ENCODE assay signal across 12 cellular contexts in the genomic region with DNA sequence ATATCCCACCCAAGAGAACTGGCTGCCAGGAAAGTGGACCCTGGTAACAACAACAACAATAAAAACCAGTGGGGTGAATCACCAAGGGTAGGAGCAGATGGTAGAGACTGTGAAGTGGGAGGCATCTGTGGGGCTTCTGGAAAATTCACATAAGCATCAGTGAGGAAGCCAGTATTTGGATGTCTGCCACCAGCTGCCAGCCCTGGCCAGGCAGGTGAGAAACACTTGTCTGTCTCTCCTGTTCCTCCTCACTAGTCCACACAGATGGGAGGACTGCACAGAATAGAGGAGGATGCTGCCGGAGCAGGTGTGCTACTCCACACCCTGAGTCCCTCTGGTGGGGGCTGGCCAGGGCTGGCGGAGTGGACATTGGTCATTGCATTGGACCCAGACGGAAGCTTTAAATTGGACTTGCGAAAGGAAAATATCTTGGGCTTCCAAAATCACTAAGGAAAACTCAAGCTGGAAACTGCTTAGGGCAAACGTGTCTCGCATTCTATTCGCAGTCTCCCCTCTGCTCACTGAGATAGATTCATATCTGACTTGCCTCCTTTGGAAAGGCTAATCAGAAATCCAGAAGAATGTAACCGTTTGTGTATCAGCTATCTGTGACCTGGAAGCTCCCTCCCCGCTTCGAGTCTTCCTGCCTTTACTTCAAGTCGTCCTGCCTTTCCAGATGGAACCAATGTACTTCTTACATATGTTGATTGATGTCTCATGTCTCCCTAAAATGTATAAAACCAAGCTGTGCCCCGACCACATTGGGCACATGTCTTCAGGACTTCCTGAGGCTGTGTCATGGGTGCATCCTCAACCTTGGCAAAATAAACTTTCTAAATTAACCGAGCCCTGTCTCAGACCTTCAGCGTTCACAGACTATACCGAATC.
A peak's percentile ranks its signal among the peaks of the same experiment; 100 is the strongest.
DNase-seq lines count a peak whose midpoint lies in the region; ATAC-seq and TF ChIP-seq lines count a peak whose summit lies in the region.
"Had no signal": no experiment of that assay in that cellular context is flagged by ENCODE, and none has a peak within 500 bp of the region (broad histone marks: within the 10 kb centered on the region; RNA-seq: fewer than 3 reads in every experiment).

No MANE protein-coding gene starts in this region.

- H3K9me2 ChIP-seq in SK-N-SH, result no peaks in the 10 kb centered on the region

- TF ChIP-seq EP300 in ovary (IDR thresholded peaks at IDR 0.05) (no peak), SK-N-SH (IDR thresholded peaks at IDR 0.05; ENCODE audit: borderline replicate concordance in 1 of 2, low read depth in 1 of 2, low read length in 1 of 2) (no peak)

- CTCF ChIA-PET in activated naive CD4-positive, alpha-beta T cell treated with anti-CD3 and anti-CD28 coated beads for 36 hours (lab: Charles Lee), result interaction anchor here (1.3 to 1.9 kb wide), 3 partner anchors 38 to 83 kb away, joined by 3 to 7 read pairs (median 5); no protein-coding TSS in a partner anchor
- CTCF ChIA-PET in activated naive CD4-positive, alpha-beta T cell treated with anti-CD3 and anti-CD28 coated beads, Interleukin-2, amount 10 ng/mL, durations not matched to agents 7 days and 5 days (lab: Charles Lee), result interaction anchor here (1.1 kb wide), 1 partner anchor 37 kb away, joined by 3 read pairs; no protein-coding TSS in a partner anchor
- CTCF ChIA-PET in SK-N-SH (lab: Yijun Ruan, JAX), result no interaction called here

- no peaks in the 10 kb centered on the region for H3F3A ChIP-seq in SK-N-SH (replicated peaks; ENCODE audit: insufficient read depth)

- H3K9me3 ChIP-seq in adipocyte (ENCODE audit: control insufficient read depth, low read length) (peaks cover 7% of the 10 kb centered on the region), ovary (no peaks in the 10 kb centered on the region), SK-N-SH (no peaks in the 10 kb centered on the region)

- peak overlapping the region; percentile 60 for H3K27ac Mint-ChIP-seq in activated naive CD4-positive, alpha-beta T cell treated with anti-CD3 and anti-CD28 coated beads for 36 hours
- no peak overlapping the region for H3K27ac Mint-ChIP-seq in activated naive CD4-positive, alpha-beta T cell treated with anti-CD3 and anti-CD28 coated beads, Interleukin-2, amount 10 ng/mL, durations not matched to agents 7 days and 5 days
- H3K27ac Mint-ChIP-seq in stimulated activated naive B cell treated with anti-CD40 and anti-IgM and Interleukin-4, amounts not matched to agents 10 μg/mL and 1 μg/mL and 100 μg/mL, for 72 hours, result peak overlapping the region; percentile 92
- H3K27ac Mint-ChIP-seq: dendritic cell treated with granulocyte-macrophage colony-stimulating factor and Interleukin-4, amounts not matched to agents 40 ng/mL and 50 ng/mL, for 4 days had no signal

- no peak overlapping the region for H2AFZ ChIP-seq in SK-N-SH (ENCODE audit: low read depth)

- H3K79me2 ChIP-seq in SK-N-SH (ENCODE audit: insufficient read depth), result no peaks in the 10 kb centered on the region

- no peak overlapping the region for H3K9ac ChIP-seq in adipocyte (ENCODE audit: low read length)
- H3K9ac ChIP-seq in SK-N-SH, result no peak overlapping the region

- no peaks in the 10 kb centered on the region for H3K36me3 Mint-ChIP-seq in activated naive CD4-positive, alpha-beta T cell treated with anti-CD3 and anti-CD28 coated beads for 36 hours (ENCODE audit: low read depth)
- no peaks in the 10 kb centered on the region for H3K36me3 Mint-ChIP-seq in activated naive CD4-positive, alpha-beta T cell treated with anti-CD3 and anti-CD28 coated beads, Interleukin-2, amount 10 ng/mL, durations not matched to agents 7 days and 5 days
- no peaks in the 10 kb centered on the region for H3K36me3 Mint-ChIP-seq in stimulated activated naive B cell treated with anti-CD40 and anti-IgM and Interleukin-4, amounts not matched to agents 10 μg/mL and 1 μg/mL and 100 μg/mL, for 72 hours
- H3K36me3 Mint-ChIP-seq: IgD-negative memory B cell had no signal

- H3K4me1 ChIP-seq in adipocyte (ENCODE audit: control insufficient read depth, insufficient read depth, low read length) (peaks cover 15% of the 10 kb centered on the region), ovary (ENCODE audit: insufficient read depth) (no peaks in the 10 kb centered on the region), SK-N-SH (ENCODE audit: control insufficient read depth in 1 of 2, insufficient read depth in 2 of 2, low read depth in 1 of 2, low read length in 1 of 2) (peaks cover 0 to 15% of the 10 kb centered on the region in 2 experiments; a peak in 2 of 4 replicates)

- 60 to 82% (median 64%) methylated on average over 15 of the region's 15 CpGs for WGBS in ovary, 3 donors
- WGBS in SK-N-SH (ENCODE audit: low lambda C conversion rate), result 88% methylated on average over 15 of the region's 15 CpGs

- no peaks in the 10 kb centered on the region for H3K27me3 Mint-ChIP-seq in activated naive CD4-positive, alpha-beta T cell treated with anti-CD3 and anti-CD28 coated beads for 36 hours (ENCODE audit: low read depth)
- H3K27me3 Mint-ChIP-seq in activated naive CD4-positive, alpha-beta T cell treated with anti-CD3 and anti-CD28 coated beads, Interleukin-2, amount 10 ng/mL, durations not matched to agents 7 days and 5 days, result peaks cover 4% of the 10 kb centered on the region
- H3K27me3 Mint-ChIP-seq in stimulated activated naive B cell treated with anti-CD40 and anti-IgM and Interleukin-4, amounts not matched to agents 10 μg/mL and 1 μg/mL and 100 μg/mL, for 72 hours, result peaks cover 0 to 7% of the 10 kb centered on the region in 2 donors
- H3K27me3 Mint-ChIP-seq: dendritic cell treated with granulocyte-macrophage colony-stimulating factor and Interleukin-4, amounts not matched to agents 40 ng/mL and 50 ng/mL, for 4 days had no signal

- POLR2A ChIA-PET in SK-N-SH (lab: Yijun Ruan, JAX), result no interaction called here

- no peaks in the 10 kb centered on the region for H4K20me1 ChIP-seq in SK-N-SH (ENCODE audit: insufficient read depth)

- peak overlapping the region; percentile 0 for H3K4me3 Mint-ChIP-seq in activated naive CD4-positive, alpha-beta T cell treated with anti-CD3 and anti-CD28 coated beads for 36 hours
- no peak overlapping the region for H3K4me3 Mint-ChIP-seq in activated naive CD4-positive, alpha-beta T cell treated with anti-CD3 and anti-CD28 coated beads, Interleukin-2, amount 10 ng/mL, durations not matched to agents 7 days and 5 days
- H3K4me3 Mint-ChIP-seq in stimulated activated naive B cell treated with anti-CD40 and anti-IgM and Interleukin-4, amounts not matched to agents 10 μg/mL and 1 μg/mL and 100 μg/mL, for 72 hours, result peak overlapping the region; percentile 31 to 53
- H3K4me3 Mint-ChIP-seq: dendritic cell treated with granulocyte-macrophage colony-stimulating factor and Interleukin-4, amounts not matched to agents 40 ng/mL and 50 ng/mL, for 4 days had no signal

- H3K36me3 ChIP-seq in adipocyte (ENCODE audit: control insufficient read depth, insufficient read depth, low read length, severe bottlenecking) (no peaks in the 10 kb centered on the region), ovary (no peaks in the 10 kb centered on the region), SK-N-SH (replicated peaks in 1 of 2; ENCODE audit: control insufficient read depth in 1 of 2, insufficient read depth in 2 of 2, low read length in 1 of 2) (no peaks in the 10 kb centered on the region)

- no peak overlapping the region for H3K4me2 ChIP-seq in SK-N-SH

- no peak for TF ChIP-seq POLR2A in ovary (IDR thresholded peaks at IDR 0.05)

- DNase-seq in activated naive CD4-positive, alpha-beta T cell treated with anti-CD3 and anti-CD28 coated beads for 36 hours, result peak; percentile 54
- DNase-seq in activated naive CD4-positive, alpha-beta T cell treated with anti-CD3 and anti-CD28 coated beads, Interleukin-2, amount 10 ng/mL, durations not matched to agents 7 days and 5 days, result no peak
- DNase-seq in NCI-H2171 treated with DMSO at 0.1 percent for 48 hours (lab: John Stamatoyannopoulos, UW) (peak; percentile 93), adipocyte (ENCODE audit: low read depth) (no peak), ovary (no peak), SK-N-SH (no peak)
- no peak for DNase-seq in stimulated activated naive B cell treated with anti-CD40 and anti-IgM and Interleukin-4, amounts not matched to agents 10 μg/mL and 1 μg/mL and 100 μg/mL, for 72 hours
- DNase-seq: occipital lobe had no signal

- H3K4me1 Mint-ChIP-seq in activated naive CD4-positive, alpha-beta T cell treated with anti-CD3 and anti-CD28 coated beads for 36 hours (ENCODE audit: low read depth), result peaks cover 65% of the 10 kb centered on the region
- peaks cover 13% of the 10 kb centered on the region for H3K4me1 Mint-ChIP-seq in activated naive CD4-positive, alpha-beta T cell treated with anti-CD3 and anti-CD28 coated beads, Interleukin-2, amount 10 ng/mL, durations not matched to agents 7 days and 5 days
- H3K4me1 Mint-ChIP-seq in stimulated activated naive B cell treated with anti-CD40 and anti-IgM and Interleukin-4, amounts not matched to agents 10 μg/mL and 1 μg/mL and 100 μg/mL, for 72 hours, result peaks cover 35 to 44% of the 10 kb centered on the region in 2 donors

- H3K27ac ChIP-seq in ovary (no peak overlapping the region), SK-N-SH (ENCODE audit: low read depth in 2 of 2, low read length in 1 of 2) (no peak overlapping the region)
- H3K27ac ChIP-seq: RWPE1 had no signal

- peak overlapping the region; percentile 53 for H3K4me3 ChIP-seq in adipocyte (ENCODE audit: low read length)
- H3K4me3 ChIP-seq in ovary, result no peak overlapping the region
- no peak overlapping the region for H3K4me3 ChIP-seq in SK-N-SH (ENCODE audit: low read depth in 2 of 2, low read length in 1 of 2)

- no peak for ATAC-seq in stimulated activated naive B cell treated with anti-CD40 and anti-IgM and Interleukin-4, amounts not matched to agents 10 μg/mL and 1 μg/mL and 100 μg/mL, for 72 hours (replicated peaks)
- no peak for ATAC-seq in HG03460 (IDR thresholded peaks at IDR 0.05; ENCODE audit: unreplicated experiment)

- H3K27me3 ChIP-seq in adipocyte (replicated peaks; ENCODE audit: control insufficient read depth, insufficient read depth, low read length) (peaks cover 18% of the 10 kb centered on the region), ovary (no peaks in the 10 kb centered on the region), SK-N-SH (ENCODE audit: insufficient read depth) (no peaks in the 10 kb centered on the region)

- intact Hi-C loops in activated naive CD4-positive, alpha-beta T cell treated with anti-CD3 and anti-CD28 coated beads for 36 hours (cut with micrococcal nuclease), result loop anchor here (1.0 to 2.0 kb wide), 7 partner anchors 23 to 433 kb away; a partner anchor contains a TSS
- intact Hi-C loops in ovary (cut with DNase I), result no loop called here

- no peak for TF ChIP-seq CTCF in ovary (IDR thresholded peaks at IDR 0.05)
- TF ChIP-seq CTCF in SK-N-SH (IDR thresholded peaks at IDR 0.05), result no peak

- TF ChIP-seq RAD21 in SK-N-SH (IDR thresholded peaks at IDR 0.05; ENCODE audit: low read length), result no peak

- no peaks in the 10 kb centered on the region for H3K9me3 Mint-ChIP-seq in activated naive CD4-positive, alpha-beta T cell treated with anti-CD3 and anti-CD28 coated beads for 36 hours
- no peaks in the 10 kb centered on the region for H3K9me3 Mint-ChIP-seq in activated naive CD4-positive, alpha-beta T cell treated with anti-CD3 and anti-CD28 coated beads, Interleukin-2, amount 10 ng/mL, durations not matched to agents 7 days and 5 days
- H3K9me3 Mint-ChIP-seq in stimulated activated naive B cell treated with anti-CD40 and anti-IgM and Interleukin-4, amounts not matched to agents 10 μg/mL and 1 μg/mL and 100 μg/mL, for 72 hours, result no peaks in the 10 kb centered on the region
- H3K9me3 Mint-ChIP-seq: dendritic cell treated with granulocyte-macrophage colony-stimulating factor and Interleukin-4, amounts not matched to agents 40 ng/mL and 50 ng/mL, for 4 days; IgD-negative memory B cell had no signal

Comparison
In these comparisons a context has a peak if more than half of its experiments do, and no peak if none do; other contexts are left out.
1. DNase-seq: peak in activated naive CD4-positive, alpha-beta T cell treated with anti-CD3 and anti-CD28 coated beads for 36 hours (single experiment) and NCI-H2171 treated with DMSO at 0.1 percent for 48 hours (single experiment); none in activated naive CD4-positive, alpha-beta T cell treated with anti-CD3 and anti-CD28 coated beads, Interleukin-2, amount 10 ng/mL, durations not matched to agents 7 days and 5 days (single experiment), adipocyte (single experiment), stimulated activated naive B cell treated with anti-CD40 and anti-IgM and Interleukin-4, amounts not matched to agents 10 μg/mL and 1 μg/mL and 100 μg/mL, for 72 hours (single experiment), ovary (0 of 5) and SK-N-SH (single experiment).